2 cellular contexts compared by ENCODE assay signal in the genomic region with DNA sequence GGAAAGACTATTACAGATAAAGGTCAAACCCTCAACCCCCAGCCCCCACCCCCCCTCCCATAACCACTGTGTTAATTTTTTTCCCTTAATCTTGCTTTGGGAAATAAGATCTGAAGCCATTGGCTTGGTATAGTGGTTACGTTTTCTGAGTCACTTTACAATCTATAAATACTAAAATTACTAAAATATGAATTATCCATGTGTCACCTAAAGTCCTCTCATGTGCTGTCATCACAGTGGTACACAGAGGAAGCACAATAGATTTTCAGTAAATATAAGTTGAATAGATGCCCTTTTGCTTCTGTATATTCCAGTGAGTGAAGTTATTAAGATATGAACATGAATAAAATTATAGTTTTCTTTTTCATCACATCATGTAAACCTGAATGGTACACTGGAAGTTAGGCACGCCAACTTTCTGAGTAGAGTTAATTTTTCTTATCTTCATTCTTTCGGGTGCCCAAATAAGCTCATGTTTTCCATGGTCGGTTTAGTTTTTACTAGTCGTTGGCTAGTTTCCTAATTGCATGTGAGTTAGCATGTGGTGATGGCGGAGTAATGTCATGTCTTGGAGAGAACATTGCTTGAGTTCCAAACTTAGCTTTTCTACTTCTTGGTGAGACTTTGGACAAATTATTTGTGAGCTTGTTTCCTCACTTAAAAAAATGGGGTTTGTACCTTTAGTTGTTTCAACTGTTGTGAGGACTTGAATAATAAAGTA.
TF ChIP-seq lines count a peak whose summit lies in the region.

No MANE protein-coding gene starts in this region.

TF ChIP-seq in HEK293, 187 proteins besides CTCF, POLR2A, EP300 and RAD21:
- TF ChIP-seq YY2 (tag by site-specific recombination; IDR thresholded peaks at IDR 0.05) (no peak), PRDM6 (tag by site-specific recombination; IDR thresholded peaks at IDR 0.05) (peak; percentile 48)

TF ChIP-seq in K562, 482 proteins besides CTCF, POLR2A, EP300 and RAD21:
- TF ChIP-seq CHAMP1 (IDR thresholded peaks at IDR 0.05) (no peak), PRDM10 (IDR thresholded peaks at IDR 0.05; ENCODE audit: partially characterized antibody) (no peak), KAT7 (CRISPR knock-in tag; IDR thresholded peaks at IDR 0.05; ENCODE audit: borderline replicate concordance) (no peak), NBN (IDR thresholded peaks at IDR 0.05; ENCODE audit: low read depth) (no peak), CREBBP (IDR thresholded peaks at IDR 0.05; ENCODE audit: low read depth, low read length) (no peak)
- TF ChIP-seq, protein P1, sequence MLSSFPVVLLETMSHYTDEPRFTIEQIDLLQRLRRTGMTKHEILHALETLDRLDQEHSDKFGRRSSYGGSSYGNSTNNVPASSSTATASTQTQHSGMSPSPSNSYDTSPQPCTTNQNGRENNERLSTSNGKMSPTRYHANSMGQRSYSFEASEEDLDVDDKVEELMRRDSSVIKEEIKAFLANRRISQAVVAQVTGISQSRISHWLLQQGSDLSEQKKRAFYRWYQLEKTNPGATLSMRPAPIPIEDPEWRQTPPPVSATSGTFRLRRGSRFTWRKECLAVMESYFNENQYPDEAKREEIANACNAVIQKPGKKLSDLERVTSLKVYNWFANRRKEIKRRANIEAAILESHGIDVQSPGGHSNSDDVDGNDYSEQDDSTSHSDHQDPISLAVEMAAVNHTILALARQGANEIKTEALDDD (IDR thresholded peaks at IDR 0.05): peak; percentile 27; the same call in 1 of the 2 replicates
TF ChIP-seq in K562: peak in this region for 1.
